ENCODE assay signal across 18 cellular contexts in genomic region chr11:88280673-88281316, GRCh38. TPM values are rescaled to one million over a fixed set of nuclear protein-coding genes. Genes with fewer than 3 reads are reported as not detected.
A peak's percentile ranks its signal among the peaks of the same experiment; 100 is the strongest.
DNase-seq lines count a peak whose midpoint lies in the region; ATAC-seq and TF ChIP-seq lines count a peak whose summit lies in the region.
"Had no signal": no experiment of that assay in that cellular context is flagged by ENCODE, and none has a peak within 500 bp of the region (broad histone marks: within the 10 kb centered on the region; RNA-seq: fewer than 3 reads in every experiment).

No MANE protein-coding gene starts in this region.

- no peak overlapping the region for H3K27ac ChIP-seq in esophagus squamous epithelium
- H3K27ac ChIP-seq: epithelial cell of prostate, RWPE1, vagina had no signal

- H3K27me3 ChIP-seq in esophagus squamous epithelium: no peaks in the 10 kb centered on the region
- H3K27me3 ChIP-seq: vagina had no signal

- DNase-seq in EH (ENCODE audit: low read depth): peak; percentile 51
- peak; percentile 82 for DNase-seq in NCI-H446 treated with DMSO at 0.1 percent for 48 hours (lab: John Stamatoyannopoulos, UW)
- peak; percentile 23 for DNase-seq in choroid plexus epithelial cell (ENCODE audit: low read depth)
- DNase-seq in myocyte (ENCODE audit: low read depth): peak; percentile 57
- no peak for DNase-seq in C1 segment of cervical spinal cord (lab: John Stamatoyannopoulos, UW)
- no peak for DNase-seq in esophagus squamous epithelium (lab: John Stamatoyannopoulos, UW)
- DNase-seq: activated CD4-positive, alpha-beta T cell treated with anti-CD3 and anti-CD28 coated beads, Interleukin-2, amount 10 ng/mL, durations not matched to agents 24 days and 14 days; activated gamma-delta T cell treated with Interleukin-2 at 50 U/mL for 16 hours; EL; glutamatergic neuron; HCEC 1CT; occipital lobe; SW 1271 had no signal

- WGBS in esophagus squamous epithelium, 2 donors: 36 to 40% methylated on average over 6 of the region's 6 CpGs

- peaks cover 9 to 56% (median 12%) of the 10 kb centered on the region in 3 donors for H3K4me1 ChIP-seq in esophagus squamous epithelium

- intact Hi-C loops in esophagus squamous epithelium (cut with DNase I): no loop called here

- no peaks in the 10 kb centered on the region for H3K36me3 ChIP-seq in esophagus squamous epithelium
- H3K36me3 ChIP-seq: vagina had no signal

- ATAC-seq in GM19395 (IDR thresholded peaks at IDR 0.05; ENCODE audit: unreplicated experiment): no peak
- no peak for ATAC-seq in GM18511 (IDR thresholded peaks at IDR 0.05; ENCODE audit: unreplicated experiment)

- H3K4me3 ChIP-seq in choroid plexus epithelial cell (ENCODE audit: low read depth, low read length): no peak overlapping the region
- no peak overlapping the region for H3K4me3 ChIP-seq in esophagus squamous epithelium
- H3K4me3 ChIP-seq: vagina had no signal

- no peak for TF ChIP-seq POLR2A in esophagus squamous epithelium (IDR thresholded peaks at IDR 0.05)

- no peaks in the 10 kb centered on the region for H3K9me3 ChIP-seq in esophagus squamous epithelium
- H3K9me3 ChIP-seq: vagina had no signal

- no peak for TF ChIP-seq CTCF in choroid plexus epithelial cell (conservative IDR thresholded peaks at IDR 0.05; ENCODE audit: low read depth, low read length)
- TF ChIP-seq CTCF in esophagus squamous epithelium (IDR thresholded peaks at IDR 0.05): no peak

RNA-seq across cellular contexts. Expression of gene CTSC, which starts 56.7 kb away (rescaled TPM):
- total RNA-seq in myocyte: 12.4 and 37.1 TPM in 2 replicates
- 6.0 TPM for polyA plus RNA-seq in myocyte (2012)
- total RNA-seq in esophagus squamous epithelium: 100 to 1,000 TPM in 2 of 4 donors, 10 to 100 TPM in 2; 38.5 to 167 (median 109) TPM

Comparison
In these comparisons a context has a peak if more than half of its experiments do, and no peak if none do; other contexts are left out.
1. DNase-seq: peak in EH (single experiment), NCI-H446 treated with DMSO at 0.1 percent for 48 hours (single experiment), choroid plexus epithelial cell (single experiment) and myocyte (single experiment); none in C1 segment of cervical spinal cord (0 of 14) and esophagus squamous epithelium (single experiment).